8 cellular contexts compared by ENCODE assay signal in genomic region chr15:45704329-45705249, GRCh38.
DNase-seq lines count a peak whose midpoint lies in the region; ATAC-seq and TF ChIP-seq lines count a peak whose summit lies in the region.

No MANE protein-coding gene starts in this region.

- H3K4me3 ChIP-seq in GM06990 (replicated peaks; ENCODE audit: low read depth, low read length) (peak overlapping the region; percentile 67), SJCRH30 (peak overlapping the region; percentile 53), lung (no peak overlapping the region), thyroid gland (replicated peaks in 1 of 3) (peak overlapping the region in 1 of 3 donors; percentile 35)

- no peak for TF ChIP-seq POLR2A in thyroid gland (IDR thresholded peaks at IDR 0.05)

- intact Hi-C loops in thyroid gland (cut with DNase I): no loop called here

- H3K9me3 ChIP-seq in SJCRH30 (replicated peaks) (no peaks in the 10 kb centered on the region), lung (ENCODE audit: control insufficient read depth in 2 of 2, insufficient read depth in 1 of 2, low read length in 1 of 2) (peaks cover 0 to 2% of the 10 kb centered on the region in 2 donors), thyroid gland (no peaks in the 10 kb centered on the region)

- no peak overlapping the region for H3K27ac ChIP-seq in SJCRH30
- H3K27ac ChIP-seq in lung (ENCODE audit: low read depth in 1 of 2, low read length in 1 of 2): no peak overlapping the region
- no peak overlapping the region for H3K27ac ChIP-seq in thyroid gland

- peaks cover 2% of the 10 kb centered on the region for H3K27me3 Mint-ChIP-seq in chondrocyte (ENCODE audit: low read depth)

- no peaks in the 10 kb centered on the region for H3K9me3 Mint-ChIP-seq in chondrocyte (ENCODE audit: low read depth)

- no peaks in the 10 kb centered on the region for H3K36me3 Mint-ChIP-seq in chondrocyte (ENCODE audit: low read depth)

- H3K4me3 Mint-ChIP-seq in chondrocyte (ENCODE audit: unreplicated experiment): peak overlapping the region; percentile 87

- DNase-seq in GM06990 (ENCODE audit: extremely low read depth, insufficient read length) (no peak), SJCRH30 (no peak), chondrocyte (ENCODE audit: low spot score) (no peak), lung (ENCODE audit: low spot score) (no peak), thyroid gland (peak; percentile 9 to 16), middle frontal gyrus (ENCODE audit: extremely low spot score, low spot score) (no peak), UCSD-AML1 (lab: John Stamatoyannopoulos, UW; ENCODE audit: unreplicated experiment) (no peak)

- ATAC-seq in lung (ENCODE audit: insufficient read depth, low FRiP score) (peak; percentile 25), HG03108 (IDR thresholded peaks at IDR 0.05; ENCODE audit: unreplicated experiment) (no peak)

- peak overlapping the region; percentile 53 for H3K27ac Mint-ChIP-seq in chondrocyte (ENCODE audit: unreplicated experiment)

- H3K36me3 ChIP-seq in GM06990 (ENCODE audit: control insufficient read depth, insufficient read depth, low read length): no peaks in the 10 kb centered on the region
- H3K36me3 ChIP-seq in SJCRH30: no peaks in the 10 kb centered on the region
- H3K36me3 ChIP-seq in lung (ENCODE audit: control insufficient read depth in 2 of 2, insufficient read depth in 2 of 2, low read length in 2 of 2): no peaks in the 10 kb centered on the region
- no peaks in the 10 kb centered on the region for H3K36me3 ChIP-seq in thyroid gland

- H3K4me1 Mint-ChIP-seq in chondrocyte (ENCODE audit: low read depth): peaks cover 15% of the 10 kb centered on the region

- peaks cover 3% of the 10 kb centered on the region; the same call in 1 of the 2 replicates for H3K4me1 ChIP-seq in SJCRH30
- peaks cover 0 to 3% of the 10 kb centered on the region in 2 donors for H3K4me1 ChIP-seq in lung (ENCODE audit: control insufficient read depth in 2 of 2, insufficient read depth in 2 of 2, low read length in 2 of 2)
- H3K4me1 ChIP-seq in thyroid gland: peaks cover 5 to 7% of the 10 kb centered on the region in 2 donors

- 4 to 6% methylated on average over 64 to 67 of the region's 67 CpGs for WGBS in lung, 2 donors
- WGBS in thyroid gland, 2 donors: 6 to 13% methylated on average over 31 to 56 of the region's 67 CpGs

- H3K27me3 ChIP-seq in GM06990 (replicated peaks; ENCODE audit: control insufficient read depth, insufficient read depth, low read length) (no peaks in the 10 kb centered on the region), SJCRH30 (peaks cover 11% of the 10 kb centered on the region; the same call in 1 of the 2 replicates), lung (ENCODE audit: control insufficient read depth, insufficient read depth) (no peaks in the 10 kb centered on the region), thyroid gland (no peaks in the 10 kb centered on the region)

- TF ChIP-seq CTCF in GM06990 (IDR thresholded peaks at IDR 0.05; ENCODE audit: insufficient read depth, low read length, poor library complexity, severe bottlenecking) (no peak), chondrocyte (IDR thresholded peaks at IDR 0.05) (no peak), lung (IDR thresholded peaks at IDR 0.05; ENCODE audit: control extremely low read depth, extremely low read depth) (no peak), thyroid gland (IDR thresholded peaks at IDR 0.05) (no peak)

Comparison
In these comparisons a context has a peak if more than half of its experiments do, and no peak if none do; other contexts are left out.
1. DNase-seq: peak in thyroid gland (2 of 2); none in GM06990 (single experiment), SJCRH30 (0 of 2), chondrocyte (single experiment), lung (single experiment), middle frontal gyrus (single experiment) and UCSD-AML1 (single experiment).